ENCODE assay signal across 9 cellular contexts in the genomic region with DNA sequence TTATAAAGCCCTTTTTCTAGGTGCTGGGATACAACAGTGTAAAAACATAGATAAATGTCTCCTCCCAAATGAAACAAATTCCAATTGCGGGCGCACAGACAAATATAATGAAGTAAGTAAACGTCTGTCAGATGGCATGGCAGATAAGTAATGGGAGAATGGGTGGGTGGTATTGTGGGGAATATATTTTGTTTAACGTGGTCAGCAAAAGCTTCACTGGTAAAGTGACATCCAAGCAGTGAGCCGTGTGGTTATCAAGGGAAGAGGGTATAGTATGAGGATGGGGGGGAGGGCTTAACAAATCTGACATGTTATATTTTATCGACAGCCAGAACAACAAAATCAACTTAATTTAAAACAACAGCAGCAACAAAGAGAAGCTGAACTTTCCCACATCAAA. TPM values are rescaled to one million over a fixed set of nuclear protein-coding genes. Genes with fewer than 3 reads are reported as not detected.
A peak's percentile ranks its signal among the peaks of the same experiment; 100 is the strongest.
DNase-seq lines count a peak whose midpoint lies in the region; ATAC-seq and TF ChIP-seq lines count a peak whose summit lies in the region.
"Had no signal": no experiment of that assay in that cellular context is flagged by ENCODE, and none has a peak within 500 bp of the region (broad histone marks: within the 10 kb centered on the region; RNA-seq: fewer than 3 reads in every experiment).

No MANE protein-coding gene starts in this region.

- H3K27me3 ChIP-seq in heart right ventricle, result no peaks in the 10 kb centered on the region
- H3K27me3 ChIP-seq in right atrium auricular region, result no peaks in the 10 kb centered on the region
- H3K27me3 ChIP-seq in upper lobe of right lung, result no peaks in the 10 kb centered on the region

- ATAC-seq in heart right ventricle (no peak), T-helper 17 cell (no peak), upper lobe of right lung (no peak), GM18867 (IDR thresholded peaks at IDR 0.05; ENCODE audit: unreplicated experiment) (no peak)

- TF ChIP-seq CTCF in heart right ventricle (IDR thresholded peaks at IDR 0.05) (no peak), right atrium auricular region (IDR thresholded peaks at IDR 0.05) (no peak), fibroblast of pulmonary artery (IDR thresholded peaks at IDR 0.05; ENCODE audit: low read length, missing control alignments) (no peak), upper lobe of right lung (IDR thresholded peaks at IDR 0.05) (no peak)

- H3K36me3 ChIP-seq in heart right ventricle (peaks cover 0 to 40% (median 5%) of the 10 kb centered on the region in 9 donors), right atrium auricular region (no peaks in the 10 kb centered on the region), upper lobe of right lung (peaks cover 17% of the 10 kb centered on the region)

- 74% methylated on average over 6 of the region's 6 CpGs for WGBS in heart right ventricle, 2 donors

- intact Hi-C loops in heart right ventricle (cut with DNase I), result no loop called here
- intact Hi-C loops in upper lobe of right lung (cut with DNase I), result no loop called here

- no peaks in the 10 kb centered on the region for H3K27me3 Mint-ChIP-seq in T-helper 17 cell

- H3K4me3 ChIP-seq in heart right ventricle, result peak overlapping the region in 6 of 10 donors; percentile 79 to 98 (median 91)
- no peak overlapping the region for H3K4me3 ChIP-seq in right atrium auricular region
- H3K4me3 ChIP-seq in fibroblast of pulmonary artery (replicated peaks; ENCODE audit: low read depth, low read length), result peak overlapping the region; percentile 87
- peak overlapping the region; percentile 81 for H3K4me3 ChIP-seq in upper lobe of right lung

- H3K27ac Mint-ChIP-seq in T-helper 17 cell, result peak overlapping the region; percentile 81

- H3K4me1 ChIP-seq in heart right ventricle, result peaks cover 0 to 19% (median 13%) of the 10 kb centered on the region in 9 donors
- H3K4me1 ChIP-seq in right atrium auricular region, result peaks cover 0 to 14% of the 10 kb centered on the region in 2 donors
- H3K4me1 ChIP-seq in upper lobe of right lung, result no peaks in the 10 kb centered on the region

- H3K27ac ChIP-seq in heart right ventricle (no peak overlapping the region), right atrium auricular region (no peak overlapping the region), upper lobe of right lung (no peak overlapping the region)

- no peak for DNase-seq in heart right ventricle
- no peak for DNase-seq in right atrium auricular region (ENCODE audit: low spot score)
- no peak for DNase-seq in T-helper 17 cell
- no peak for DNase-seq in fibroblast of pulmonary artery (ENCODE audit: low read depth)
- no peak for DNase-seq in upper lobe of right lung
- DNase-seq in NCI-H345 treated with DMSO at 0.1 percent for 48 hours (lab: John Stamatoyannopoulos, UW; ENCODE audit: unreplicated experiment), result no peak
- DNase-seq in NCI-H187 (lab: John Stamatoyannopoulos, UW), result no peak
- DNase-seq: activated CD4-positive, alpha-beta T cell treated with anti-CD3 and anti-CD28 coated beads, Interleukin-2, amount 50 U/mL, for 4 hours had no signal

- H3K9me3 ChIP-seq in heart right ventricle, result no peaks in the 10 kb centered on the region
- H3K9me3 ChIP-seq in right atrium auricular region, result no peaks in the 10 kb centered on the region
- H3K9me3 ChIP-seq in T-helper 17 cell (ENCODE audit: control insufficient read depth, low read length, poor library complexity, severe bottlenecking), result no peaks in the 10 kb centered on the region
- H3K9me3 ChIP-seq in upper lobe of right lung, result no peaks in the 10 kb centered on the region

- peak overlapping the region; percentile 53 for H3K4me3 Mint-ChIP-seq in T-helper 17 cell

- peaks cover 9% of the 10 kb centered on the region for H3K4me1 Mint-ChIP-seq in T-helper 17 cell

- H3K36me3 Mint-ChIP-seq in T-helper 17 cell (ENCODE audit: low read depth), result no peaks in the 10 kb centered on the region

RNA-seq across cellular contexts. Expression of a gene that starts 1.2 kb away (rescaled TPM):
- total RNA-seq in heart right ventricle (10 to 100 TPM; 16.9 to 30.3 (median 25.3) TPM), right atrium auricular region (10 to 100 TPM; 13.1 to 13.9 TPM), T-helper 17 cell (10 to 100 TPM; 47.6 to 48.2 TPM), upper lobe of right lung (35.6 TPM)
- 10 to 100 TPM in 1 of 2 donors, 1 to 10 TPM in 1; 9.7 to 15.6 TPM for polyA plus RNA-seq in heart right ventricle

RNA-seq across cellular contexts. Expression of a gene that starts 31.9 kb away (rescaled TPM):
- total RNA-seq in heart right ventricle, result not detected
- not detected for polyA plus RNA-seq in heart right ventricle
- total RNA-seq in right atrium auricular region, result not detected
- total RNA-seq in T-helper 17 cell, result not detected
- total RNA-seq in upper lobe of right lung, result not detected

Comparison
In these comparisons a context has a peak if more than half of its experiments do, and no peak if none do; other contexts are left out.
1. H3K4me3 ChIP-seq: peak in heart right ventricle (6 of 10), fibroblast of pulmonary artery (single experiment) and upper lobe of right lung (single experiment); none in right atrium auricular region (0 of 2).